In genomic region chrX:123732679-123733363, GRCh38 we compare ENCODE assay signal across 8 cellular contexts. TPM values are rescaled to one million over a fixed set of nuclear protein-coding genes. Genes with fewer than 3 reads are reported as not detected.
DNase-seq lines count a peak whose midpoint lies in the region; ATAC-seq, FAIRE-seq and TF ChIP-seq lines count a peak whose summit lies in the region.

THOC2 (minus strand) TSS chrX:123733052; CDS start chrX:123733022, 30 bp downstream.

- H3K36me3 ChIP-seq in H1 (ENCODE audit: control insufficient read depth in 2 of 4, insufficient read depth in 4 of 4, low read length in 3 of 4): no peaks in the 10 kb centered on the region
- H3K36me3 ChIP-seq in mesenchymal stem cell (ENCODE audit: control insufficient read depth in 1 of 2, insufficient read depth in 2 of 2, low read depth in 1 of 2, low read length in 2 of 2): peaks cover 0 to 4% of the 10 kb centered on the region in 2 experiments

- H3K4me3 ChIP-seq in H1 (ENCODE audit: extremely low read depth in 1 of 4, insufficient read depth in 2 of 4, low read depth in 3 of 4, low read length in 4 of 4): peak within 1 kb of the TSS; percentile 75 to 94 (median 82)
- peak within 1 kb of the TSS; percentile 89 to 90 for H3K4me3 ChIP-seq in mesenchymal stem cell (ENCODE audit: insufficient read depth in 1 of 2, low read depth in 1 of 2, low read length in 2 of 2)

- FAIRE-seq in H1 (lab: Jason Lieb, UNC): no peak

- H3K4ac ChIP-seq in H1 (replicated peaks; ENCODE audit: insufficient read length, low read depth, low read length) (no peak within 1 kb of the TSS), mesenchymal stem cell (ENCODE audit: low read depth in 1 of 2, low read length in 2 of 2) (peak within 1 kb of the TSS in 1 of 2 experiments; percentile 75)

- TF ChIP-seq RAD21 in H1 (IDR thresholded peaks at IDR 0.05 in 1 of 2, conservative IDR thresholded peaks at IDR 0.05 in 1 of 2; ENCODE audit: low read depth in 2 of 2, low read length in 2 of 2): no peak

- peak within 1 kb of the TSS; percentile 46 for H3K56ac ChIP-seq in H1 (replicated peaks; ENCODE audit: insufficient read length, low read depth, low read length)

- H2BK120ac ChIP-seq in H1 (replicated peaks; ENCODE audit: low read depth, low read length) (no peak within 1 kb of the TSS), mesenchymal stem cell (ENCODE audit: low read depth, low read length) (peak within 1 kb of the TSS; percentile 68)

- H3K9ac ChIP-seq in H1 (replicated peaks in 1 of 4; ENCODE audit: extremely low read depth in 1 of 4, low read depth in 3 of 4, low read length in 3 of 4) (peak within 1 kb of the TSS; percentile 75 to 86 (median 80)), mesenchymal stem cell (ENCODE audit: low read length) (peak within 1 kb of the TSS; percentile 95)

- no peaks in the 10 kb centered on the region for H4K20me1 ChIP-seq in H1 (replicated peaks in 1 of 2; ENCODE audit: control insufficient read depth in 1 of 2, insufficient read depth in 2 of 2, low read length in 2 of 2)

- H3K79me1 ChIP-seq in H1 (ENCODE audit: low read depth, low read length): no peaks in the 10 kb centered on the region
- H3K79me1 ChIP-seq in mesenchymal stem cell (replicated peaks; ENCODE audit: low read length, poor library complexity, severe bottlenecking): no peaks in the 10 kb centered on the region

- no peaks in the 10 kb centered on the region for H3K27me3 ChIP-seq in H1 (replicated peaks in 1 of 4; ENCODE audit: control insufficient read depth in 3 of 4, extremely low read depth in 1 of 4, insufficient read depth in 3 of 4, low read length in 3 of 4)
- no peaks in the 10 kb centered on the region for H3K27me3 ChIP-seq in mesenchymal stem cell (ENCODE audit: control insufficient read depth in 1 of 2, insufficient read depth in 1 of 2, low read length in 2 of 2)

- DNase-seq in COR-L47 (lab: John Stamatoyannopoulos, UW) (peak; percentile 77), HT-29 (ENCODE audit: low spot score) (peak; percentile 90), NOMO-1 treated with DMSO at 0.1 percent for 48 hours (lab: John Stamatoyannopoulos, UW; ENCODE audit: unreplicated experiment) (peak; percentile 85), H1 (ENCODE audit: low read depth in 1 of 2, low spot score in 2 of 2) (peak; percentile 17 to 71), mesenchymal stem cell (peak; percentile 90)
- peak; percentile 18 to 59 (median 37) for DNase-seq in activated CD8-positive, alpha-beta memory T cell treated with anti-CD3 and anti-CD28 coated beads for 48 hours (ENCODE audit: low read depth in 2 of 3, low spot score in 2 of 3)
- DNase-seq in stimulated activated CD8-positive, alpha-beta memory T cell treated with anti-CD3 and anti-CD28 coated beads, Interleukin-12 subunit alpha, Interleukin-12 subunit beta, amount 100 ng/mL, for 4 hours (ENCODE audit: low read depth): peak; percentile 59

- peak within 1 kb of the TSS; percentile 78; the same call in 1 of the 2 replicates for H2BK5ac ChIP-seq in H1 (ENCODE audit: low read depth, low read length)
- peak within 1 kb of the TSS; percentile 19 for H2BK5ac ChIP-seq in mesenchymal stem cell (ENCODE audit: low read depth, low read length, poor library complexity, severe bottlenecking)

- H3K14ac ChIP-seq in H1 (ENCODE audit: insufficient read length) (no peak within 1 kb of the TSS), mesenchymal stem cell (ENCODE audit: low read length in 2 of 2) (peak within 1 kb of the TSS in 1 of 2 experiments; percentile 91)

- H2BK12ac ChIP-seq in H1 (ENCODE audit: low read depth, low read length) (no peak within 1 kb of the TSS), mesenchymal stem cell (ENCODE audit: low read length in 2 of 2) (no peak within 1 kb of the TSS)

- peak; percentile 71 for ATAC-seq in GM19468 (IDR thresholded peaks at IDR 0.05; ENCODE audit: extremely low read depth, unreplicated experiment)

- POLR2A ChIA-PET in H1 (lab: Charles Lee; ENCODE audit: partially characterized antibody): interaction anchor here (0.9 to 1.4 kb wide), 2 partner anchors 8 to 11 kb away, joined by 3 to 4 read pairs; no protein-coding TSS in a partner anchor

- H3K79me2 ChIP-seq in H1 (ENCODE audit: control insufficient read depth in 1 of 2, insufficient read depth in 2 of 2, low read length in 2 of 2): peaks cover 0 to 49% of the 10 kb centered on the region in 2 experiments; a peak in 3 of 4 replicates

- H3K23me2 ChIP-seq in H1 (ENCODE audit: low read depth, low read length): peaks cover 2% of the 10 kb centered on the region; the same call in 1 of the 2 replicates

- H3K4me1 ChIP-seq in H1 (replicated peaks in 1 of 4; ENCODE audit: control insufficient read depth in 3 of 4, insufficient read depth in 4 of 4, low read length in 3 of 4) (no peaks in the 10 kb centered on the region; a peak in 3 of 7 replicates), mesenchymal stem cell (ENCODE audit: control insufficient read depth, insufficient read depth, low read depth, low read length) (peaks cover 1% of the 10 kb centered on the region)

- H2AFZ ChIP-seq in H1 (ENCODE audit: low read length) (no peak within 1 kb of the TSS; the same call in 1 of the 2 replicates), mesenchymal stem cell (ENCODE audit: low read depth, low read length) (peak within 1 kb of the TSS; percentile 71)

- no peak within 1 kb of the TSS for H2BK15ac ChIP-seq in H1 (ENCODE audit: low read length)
- H2BK15ac ChIP-seq in mesenchymal stem cell (ENCODE audit: low read depth, poor library complexity, severe bottlenecking): no peak within 1 kb of the TSS

- H3K23ac ChIP-seq in H1 (ENCODE audit: insufficient read length): no peak within 1 kb of the TSS
- H3K23ac ChIP-seq in mesenchymal stem cell (ENCODE audit: low read length in 2 of 2): no peak within 1 kb of the TSS

- TF ChIP-seq POLR2A in H1 (IDR thresholded peaks at IDR 0.05; ENCODE audit: control extremely low read depth in 1 of 2, low read depth in 2 of 2, low read length in 2 of 2): peak; percentile 45 to 67

- TF ChIP-seq CTCF in H1 (IDR thresholded peaks at IDR 0.05; ENCODE audit: control extremely low read depth in 1 of 3, insufficient read depth in 1 of 3, low read depth in 1 of 3, low read length in 3 of 3): peak in 2 of 3 experiments; percentile 16 to 18; a peak in 1 of 4 replicates

- no peak within 1 kb of the TSS for H2BK20ac ChIP-seq in H1 (ENCODE audit: low read length)

- H3K9me3 ChIP-seq in H1 (ENCODE audit: insufficient read depth in 2 of 2, low read depth in 1 of 2, low read length in 1 of 2): peaks cover 0 to 3% of the 10 kb centered on the region in 2 experiments; a peak in 1 of 4 replicates
- H3K9me3 ChIP-seq in mesenchymal stem cell (ENCODE audit: control insufficient read depth, low read length): no peaks in the 10 kb centered on the region

- peak within 1 kb of the TSS; percentile 98 for H4K8ac ChIP-seq in H1 (ENCODE audit: extremely low read depth, insufficient read depth, low read length)
- peak within 1 kb of the TSS; percentile 84 for H4K8ac ChIP-seq in mesenchymal stem cell (ENCODE audit: low read length)

- H3K4me2 ChIP-seq in H1 (ENCODE audit: insufficient read depth in 1 of 2, low read depth in 2 of 2, low read length in 2 of 2) (peak within 1 kb of the TSS; percentile 79 to 84), mesenchymal stem cell (ENCODE audit: low read length, poor library complexity, severe bottlenecking) (peak within 1 kb of the TSS; percentile 82)

- TF ChIP-seq EP300 in H1 (IDR thresholded peaks at IDR 0.05; ENCODE audit: borderline replicate concordance in 1 of 2, low read depth in 2 of 2, low read length in 2 of 2): no peak

- H2AK5ac ChIP-seq in H1 (ENCODE audit: low read depth, low read length): no peak within 1 kb of the TSS
- H2AK5ac ChIP-seq in mesenchymal stem cell (ENCODE audit: low read length, severe bottlenecking): no peak within 1 kb of the TSS

- 11% methylated on average over 23 of the region's 48 CpGs; no CpG with 5 or more reads in 1 of the 2 experiments for WGBS in H1 (ENCODE audit: extremely low coverage in 1 of 2, insufficient coverage in 1 of 2, insufficient read length in 1 of 2, insufficient replicate concordance in 2 of 2, low coverage in 1 of 2, low lambda C conversion rate in 2 of 2, missing lambda C conversion rate in 1 of 2), 2 experiments
- WGBS in mesenchymal stem cell: 1% methylated on average over 38 of the region's 48 CpGs

- CTCF ChIA-PET in H1 (lab: Charles Lee; ENCODE audit: partially characterized antibody): interaction anchor here (2.0 kb wide), 1 partner anchor 45 kb away, joined by 6 read pairs; no protein-coding TSS in a partner anchor

- peak within 1 kb of the TSS; percentile 77 for H4K5ac ChIP-seq in H1 (ENCODE audit: insufficient read length, low read depth, low read length)

- H3K27ac ChIP-seq in H1 (ENCODE audit: low read depth, low read length) (peak within 1 kb of the TSS; percentile 93), mesenchymal stem cell (ENCODE audit: low read length, poor library complexity, severe bottlenecking) (peak within 1 kb of the TSS; percentile 93)

- H4K91ac ChIP-seq in H1 (replicated peaks; ENCODE audit: insufficient read length, low read length) (no peak within 1 kb of the TSS), mesenchymal stem cell (ENCODE audit: low read length) (peak within 1 kb of the TSS; percentile 80)

- H3K18ac ChIP-seq in H1 (ENCODE audit: extremely low read depth, low read length) (no peak within 1 kb of the TSS; the same call in 1 of the 2 replicates), mesenchymal stem cell (ENCODE audit: low read depth in 1 of 2, low read length in 2 of 2) (peak within 1 kb of the TSS; percentile 90 to 91)

TF ChIP-seq in H1, 55 proteins besides CTCF, POLR2A, EP300 and RAD21 (continues in another document):
- TF ChIP-seq EGR1 (IDR thresholded peaks at IDR 0.05; ENCODE audit: borderline replicate concordance, low read depth, low read length) (no peak), RXRA (IDR thresholded peaks at IDR 0.05; ENCODE audit: insufficient read depth, low read depth, low read length) (no peak), TAF1 (IDR thresholded peaks at IDR 0.05; ENCODE audit: low read depth, low read length) (peak; percentile 79), FOSL1 (IDR thresholded peaks at IDR 0.05; ENCODE audit: insufficient read depth, low read depth, low read length) (no peak), ASH2L (IDR thresholded peaks at IDR 0.05; ENCODE audit: low read length) (peak; percentile 74), CREB1 (IDR thresholded peaks at IDR 0.05) (0 out of 2 replicates have a peak, but pooled peaks have one; percentile 9)

RNA-seq across cellular contexts. Expression of gene THOC2, which starts in this region (rescaled TPM):
- total RNA-seq in HT-29 (2014; rRNA removed; shearing (Covaris generic)): 46.0 and 54.4 TPM in 2 replicates
- total RNA-seq in H1 (2021; fragmentation: NEBNext Ultra II Directional; extraction: Animal tissue kit (Norgen Biotek cat#: 25700)): 68.8 and 69.3 TPM in 2 replicates
- 17.8 and 32.7 TPM in 2 replicates for polyA plus RNA-seq in H1 (2011; rRNA removed)
- polyA plus RNA-seq in H1 (2011; cell fraction: cytosol; rRNA removed): 44.9 TPM
- polyA plus RNA-seq in H1 (2011; cell fraction: nucleus; rRNA removed): 25.4 TPM
- 31.4 to 61.9 TPM (median 35.9 TPM) in 4 replicates for polyA plus RNA-seq in H1 (2012, experiment 1 of 2)
- polyA plus RNA-seq in H1 (2012, experiment 2 of 2): 3.3 TPM
- polyA plus RNA-seq in H1 (2013, experiment 1 of 2): 92.1 TPM
- 90.9 TPM for polyA plus RNA-seq in H1 (2013, experiment 2 of 2)
- 45.8 and 70.5 TPM in 2 replicates for polyA minus RNA-seq in H1 (2011; rRNA and poly(A)+ RNA removed)
- polyA minus RNA-seq in H1 (2011; cell fraction: cytosol; rRNA and poly(A)+ RNA removed): 21.7 TPM
- 118 TPM for polyA minus RNA-seq in H1 (2011; cell fraction: nucleus; rRNA and poly(A)+ RNA removed)
- polyA plus RNA-seq in mesenchymal stem cell (2013, experiment 1 of 2): 53.5 TPM
- polyA plus RNA-seq in mesenchymal stem cell (2013, experiment 2 of 2): 53.0 TPM

Comparison
In these comparisons a context has a peak if more than half of its experiments do, and no peak if none do; other contexts are left out.
1. Peak in every context shown above with its lines: DNase-seq, ATAC-seq, H3K4me3 ChIP-seq and H3K27ac ChIP-seq.
2. DNase-seq: peak in every context shown above with its lines; median percentile 90 in HT-29; 90 in mesenchymal stem cell; 85 in NOMO-1 treated with DMSO at 0.1 percent for 48 hours; 77 in COR-L47; 59 in stimulated activated CD8-positive, alpha-beta memory T cell treated with anti-CD3 and anti-CD28 coated beads, Interleukin-12 subunit alpha, Interleukin-12 subunit beta, amount 100 ng/mL, for 4 hours; 44 in H1; 37 in activated CD8-positive, alpha-beta memory T cell treated with anti-CD3 and anti-CD28 coated beads for 48 hours.